ENCODE assay signal across 1 cellular context in the genomic region with DNA sequence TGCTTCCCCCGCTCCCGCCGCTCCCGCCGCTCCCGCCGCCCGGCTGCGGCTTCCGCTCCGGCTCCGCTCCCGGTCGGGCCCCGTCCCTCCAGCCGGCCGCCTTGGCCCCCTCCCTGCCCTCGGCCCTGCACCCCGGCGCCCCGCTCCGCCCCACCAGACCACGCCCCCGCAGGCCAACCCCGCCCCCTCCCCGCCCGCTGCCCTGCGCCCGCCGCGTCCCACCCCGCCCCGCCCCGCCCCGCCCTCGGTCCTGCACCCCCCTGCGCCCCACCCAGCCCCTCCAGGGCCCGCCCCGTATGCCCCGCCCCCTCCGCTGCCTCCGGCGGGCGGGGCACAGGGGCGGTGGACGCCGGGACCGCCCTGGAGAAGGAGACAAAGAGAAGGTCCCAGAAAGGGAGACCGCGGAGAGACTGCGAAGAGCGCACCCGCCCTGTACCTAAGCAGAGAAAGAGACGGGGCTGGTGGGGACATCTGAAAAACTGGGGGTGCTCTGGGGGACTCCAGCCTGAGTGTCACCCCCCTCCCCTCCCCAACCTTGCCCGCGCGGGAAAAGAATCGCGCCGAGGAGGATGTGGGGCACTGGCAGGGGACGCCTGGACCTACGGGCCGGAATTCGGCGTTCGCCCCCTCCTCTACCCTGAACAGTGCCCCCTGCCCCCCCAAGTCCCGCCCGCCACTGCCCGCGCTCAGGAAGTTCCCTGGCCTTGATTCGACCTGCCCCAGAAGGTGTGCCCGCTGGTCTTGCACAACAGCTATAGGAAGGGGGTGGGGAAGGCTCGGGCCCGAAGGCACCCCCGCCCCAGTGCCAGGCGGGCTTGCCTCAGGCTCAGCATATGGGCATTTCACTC.
TF ChIP-seq lines count a peak whose summit lies in the region.

No MANE protein-coding gene starts in this region.

TF ChIP-seq in K562, 482 proteins besides CTCF, POLR2A, EP300 and RAD21 (continued from another document and continues in another):
- TF ChIP-seq ZNF165 (CRISPR knock-in tag; IDR thresholded peaks at IDR 0.05; ENCODE audit: borderline replicate concordance) (no peak), POLR3G (IDR thresholded peaks at IDR 0.05; ENCODE audit: extremely low read depth, insufficient read length, insufficient replicate concordance) (no peak), ZBTB7A (IDR thresholded peaks at IDR 0.05; ENCODE audit: borderline replicate concordance, control insufficient read depth, low read depth, low read length) (peak; percentile 64; the same call in 1 of the 2 replicates), CEBPG (CRISPR knock-in tag; IDR thresholded peaks at IDR 0.05) (peak; percentile 63; the same call in 1 of the 2 replicates), CEBPG (tag; conservative IDR thresholded peaks at IDR 0.05 in 1 of 2, IDR thresholded peaks at IDR 0.05 in 1 of 2) (peak; percentile 16 to 45; a peak in 2 of 4 replicates), TFE3 (CRISPR knock-in tag; IDR thresholded peaks at IDR 0.05) (no peak), SETDB1 (IDR thresholded peaks at IDR 0.05; ENCODE audit: low read length) (no peak), HDAC3 (IDR thresholded peaks at IDR 0.05; ENCODE audit: borderline replicate concordance, partially characterized antibody) (no peak), NR2C1 (IDR thresholded peaks at IDR 0.05) (no peak), NR2C1 (tag; IDR thresholded peaks at IDR 0.05) (no peak), HLTF (IDR thresholded peaks at IDR 0.05) (no peak), PCBP1 (IDR thresholded peaks at IDR 0.05; ENCODE audit: low read depth, low read length, poor library complexity, severe bottlenecking) (no peak), ZNF551 (CRISPR knock-in tag; IDR thresholded peaks at IDR 0.05) (no peak), REST (CRISPR knock-in tag; IDR thresholded peaks at IDR 0.05; ENCODE audit: low read depth) (no peak), ZNF655 (CRISPR knock-in tag; IDR thresholded peaks at IDR 0.05) (no peak), ZNF77 (CRISPR knock-in tag; IDR thresholded peaks at IDR 0.05) (no peak), TEAD1 (CRISPR knock-in tag; IDR thresholded peaks at IDR 0.05) (no peak), TAF1 (IDR thresholded peaks at IDR 0.05; ENCODE audit: control insufficient read depth, extremely low read depth, insufficient read depth, low read length, severe bottlenecking) (no peak), RBBP5 (IDR thresholded peaks at IDR 0.05; ENCODE audit: borderline replicate concordance, insufficient read depth, low read length, poor library complexity, severe bottlenecking) (no peak), C11orf30 (IDR thresholded peaks at IDR 0.05; ENCODE audit: low read depth) (no peak), NFE2L1 (tag; IDR thresholded peaks at IDR 0.05; ENCODE audit: borderline replicate concordance, low read depth) (no peak), RERE (CRISPR knock-in tag; IDR thresholded peaks at IDR 0.05; ENCODE audit: borderline replicate concordance) (no peak), FOSL1 (tag; conservative IDR thresholded peaks at IDR 0.05) (no peak), ZNF24 (IDR thresholded peaks at IDR 0.05) (no peak), TCF7L2 (IDR thresholded peaks at IDR 0.05; ENCODE audit: low read depth, low read length) (no peak), ZNF174 (CRISPR knock-in tag; IDR thresholded peaks at IDR 0.05) (no peak), RNF2 (IDR thresholded peaks at IDR 0.05) (no peak), ZNF518B (CRISPR knock-in tag; IDR thresholded peaks at IDR 0.05) (no peak), PRPF4 (IDR thresholded peaks at IDR 0.05; ENCODE audit: insufficient read depth, low read depth, low read length, poor library complexity, severe bottlenecking) (no peak), POLR2AphosphoS2 (IDR thresholded peaks at IDR 0.05; ENCODE audit: low read length) (no peak), IRF2 (CRISPR knock-in tag; IDR thresholded peaks at IDR 0.05) (no peak), ASH1L (IDR thresholded peaks at IDR 0.05; ENCODE audit: borderline replicate concordance, low read depth, partially characterized antibody) (no peak), ZFX (CRISPR knock-in tag; IDR thresholded peaks at IDR 0.05) (peak; percentile 23; the same call in 1 of the 2 replicates), SIN3B (IDR thresholded peaks at IDR 0.05; ENCODE audit: low read depth) (no peak), ZNF143 (CRISPR knock-in tag; IDR thresholded peaks at IDR 0.05) (no peak), HNRNPUL1 (IDR thresholded peaks at IDR 0.05; ENCODE audit: low read length) (no peak)
- TF ChIP-seq, protein P1, sequence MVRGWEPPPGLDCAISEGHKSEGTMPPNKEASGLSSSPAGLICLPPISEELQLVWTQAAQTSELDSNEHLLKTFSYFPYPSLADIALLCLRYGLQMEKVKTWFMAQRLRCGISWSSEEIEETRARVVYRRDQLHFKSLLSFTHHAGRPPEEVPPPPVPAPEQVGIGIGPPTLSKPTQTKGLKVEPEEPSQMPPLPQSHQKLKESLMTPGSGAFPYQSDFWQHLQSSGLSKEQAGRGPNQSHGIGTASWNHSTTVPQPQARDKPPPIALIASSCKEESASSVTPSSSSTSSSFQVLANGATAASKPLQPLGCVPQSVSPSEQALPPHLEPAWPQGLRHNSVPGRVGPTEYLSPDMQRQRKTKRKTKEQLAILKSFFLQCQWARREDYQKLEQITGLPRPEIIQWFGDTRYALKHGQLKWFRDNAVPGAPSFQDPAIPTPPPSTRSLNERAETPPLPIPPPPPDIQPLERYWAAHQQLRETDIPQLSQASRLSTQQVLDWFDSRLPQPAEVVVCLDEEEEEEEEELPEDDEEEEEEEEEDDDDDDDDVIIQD (CRISPR knock-in tag; IDR thresholded peaks at IDR 0.05): no peak
- TF ChIP-seq, protein P2, sequence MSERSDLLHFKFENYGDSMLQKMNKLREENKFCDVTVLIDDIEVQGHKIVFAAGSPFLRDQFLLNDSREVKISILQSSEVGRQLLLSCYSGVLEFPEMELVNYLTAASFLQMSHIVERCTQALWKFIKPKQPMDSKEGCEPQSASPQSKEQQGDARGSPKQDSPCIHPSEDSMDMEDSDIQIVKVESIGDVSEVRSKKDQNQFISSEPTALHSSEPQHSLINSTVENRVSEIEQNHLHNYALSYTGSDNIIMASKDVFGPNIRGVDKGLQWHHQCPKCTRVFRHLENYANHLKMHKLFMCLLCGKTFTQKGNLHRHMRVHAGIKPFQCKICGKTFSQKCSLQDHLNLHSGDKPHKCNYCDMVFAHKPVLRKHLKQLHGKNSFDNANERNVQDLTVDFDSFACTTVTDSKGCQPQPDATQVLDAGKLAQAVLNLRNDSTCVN (CRISPR knock-in tag; IDR thresholded peaks at IDR 0.05): no peak
